12 cellular contexts compared by ENCODE assay signal in genomic region chr11:3942956-3943497, GRCh38.
DNase-seq lines count a peak whose midpoint lies in the region; ATAC-seq and TF ChIP-seq lines count a peak whose summit lies in the region.
"Had no signal": no experiment of that assay in that cellular context is flagged by ENCODE, and none has a peak within 500 bp of the region (broad histone marks: within the 10 kb centered on the region; RNA-seq: fewer than 3 reads in every experiment).

No MANE protein-coding gene starts in this region.

- H3K27me3 ChIP-seq in ACC112 (ENCODE audit: insufficient read depth, low read length) (no peaks in the 10 kb centered on the region), GM23248 (replicated peaks; ENCODE audit: insufficient read depth) (no peaks in the 10 kb centered on the region), adipocyte (replicated peaks; ENCODE audit: control insufficient read depth, insufficient read depth, low read length) (no peaks in the 10 kb centered on the region), lower lobe of right lung (ENCODE audit: low read depth) (no peaks in the 10 kb centered on the region)

- H3K79me2 ChIP-seq in ACC112 (ENCODE audit: control insufficient read depth, insufficient read depth, low read length, unreplicated experiment), result no peaks in the 10 kb centered on the region
- H3K79me2 ChIP-seq in GM23248 (ENCODE audit: insufficient read depth), result no peaks in the 10 kb centered on the region; the same call in 1 of the 2 replicates

- H2AFZ ChIP-seq in ACC112 (ENCODE audit: low read length, unreplicated experiment) (no peak overlapping the region), GM23248 (no peak overlapping the region)

- intact Hi-C loops in lower lobe of right lung (cut with DNase I) (no loop called here), cardiac septum (cut with DNase I) (no loop called here)

- no peaks in the 10 kb centered on the region for H4K20me1 ChIP-seq in GM23248 (ENCODE audit: insufficient read depth)

- WGBS in GM23248 (ENCODE audit: low coverage in 1 of 2, low lambda C conversion rate in 2 of 2, missing lambda C conversion rate in 2 of 2), 2 experiments, result 30 to 31% methylated on average over 1 of the region's 1 CpG

- DNase-seq in GM23248 (peak; percentile 33), adipocyte (ENCODE audit: low read depth) (peak; percentile 31), lower lobe of right lung (no peak), cardiac septum (ENCODE audit: low spot score) (no peak), amygdala (lab: John Stamatoyannopoulos, UW) (no peak)
- no peak for DNase-seq in activated effector memory CD4-positive, alpha-beta T cell treated with anti-CD3 and anti-CD28 coated beads, Interleukin-2, amount 50 U/mL, for 16 hours
- no peak for DNase-seq in activated CD4-positive, alpha-beta T cell treated with anti-CD3 and anti-CD28 coated beads for 48 hours
- DNase-seq: activated T-cell treated with anti-CD3 and anti-CD28 coated beads, Interleukin-2, amount 50 U/mL, for 1 hour; COR-L47; NCI-H2171 had no signal

- no peaks in the 10 kb centered on the region for H3K9me3 ChIP-seq in GM23248 (ENCODE audit: low read depth)
- H3K9me3 ChIP-seq in adipocyte (ENCODE audit: control insufficient read depth, low read length), result no peaks in the 10 kb centered on the region
- H3K9me3 ChIP-seq in lower lobe of right lung, result no peaks in the 10 kb centered on the region

- peaks cover 27% of the 10 kb centered on the region for H3F3A ChIP-seq in GM23248 (ENCODE audit: insufficient read depth)

- H3K9me2 ChIP-seq in GM23248 (ENCODE audit: insufficient read depth), result no peaks in the 10 kb centered on the region

- no peaks in the 10 kb centered on the region for H3K36me3 ChIP-seq in ACC112 (ENCODE audit: insufficient read depth, low read length)
- no peaks in the 10 kb centered on the region for H3K36me3 ChIP-seq in GM23248 (ENCODE audit: low read depth)
- H3K36me3 ChIP-seq in adipocyte (ENCODE audit: control insufficient read depth, insufficient read depth, low read length, severe bottlenecking), result no peaks in the 10 kb centered on the region
- H3K36me3 ChIP-seq in lower lobe of right lung, result no peaks in the 10 kb centered on the region

- ATAC-seq in lower lobe of right lung, result peak in 1 of 2 donors; percentile 6
- ATAC-seq: HCT116 had no signal

- in situ Hi-C loops in GM23248 (cut with MboI), result no loop called here

- H3K4me1 ChIP-seq in ACC112 (ENCODE audit: control insufficient read depth, insufficient read depth, low read length, unreplicated experiment) (peaks cover 48% of the 10 kb centered on the region), GM23248 (ENCODE audit: insufficient read depth) (peaks cover 60% of the 10 kb centered on the region), adipocyte (ENCODE audit: control insufficient read depth, insufficient read depth, low read length) (peaks cover 83% of the 10 kb centered on the region), lower lobe of right lung (peaks cover 77% of the 10 kb centered on the region)

- no peak overlapping the region for H3K4me2 ChIP-seq in GM23248 (ENCODE audit: unreplicated experiment)

- no peak for TF ChIP-seq CTCF in lower lobe of right lung (IDR thresholded peaks at IDR 0.05)

- H3K4me3 ChIP-seq in ACC112 (ENCODE audit: low read depth, low read length) (no peak overlapping the region), GM23248 (no peak overlapping the region), adipocyte (ENCODE audit: low read length) (peak overlapping the region; percentile 17), lower lobe of right lung (no peak overlapping the region)

- H3K9ac ChIP-seq in GM23248, result no peak overlapping the region
- peak overlapping the region; percentile 80 for H3K9ac ChIP-seq in adipocyte (ENCODE audit: low read length)

- H3K27ac ChIP-seq in ACC112 (ENCODE audit: low read depth, low read length), result peak overlapping the region; percentile 16; the same call in 1 of the 2 replicates
- no peak overlapping the region for H3K27ac ChIP-seq in GM23248
- H3K27ac ChIP-seq in lower lobe of right lung, result peak overlapping the region; percentile 19

Comparison
In these comparisons a context has a peak if more than half of its experiments do, and no peak if none do; other contexts are left out.
1. DNase-seq: peak in GM23248 (single experiment) and adipocyte (single experiment); none in lower lobe of right lung (single experiment), activated effector memory CD4-positive, alpha-beta T cell treated with anti-CD3 and anti-CD28 coated beads, Interleukin-2, amount 50 U/mL, for 16 hours (single experiment), cardiac septum (single experiment), amygdala (0 of 56) and activated CD4-positive, alpha-beta T cell treated with anti-CD3 and anti-CD28 coated beads for 48 hours (single experiment).